8 cellular contexts compared by ENCODE assay signal in the genomic region with DNA sequence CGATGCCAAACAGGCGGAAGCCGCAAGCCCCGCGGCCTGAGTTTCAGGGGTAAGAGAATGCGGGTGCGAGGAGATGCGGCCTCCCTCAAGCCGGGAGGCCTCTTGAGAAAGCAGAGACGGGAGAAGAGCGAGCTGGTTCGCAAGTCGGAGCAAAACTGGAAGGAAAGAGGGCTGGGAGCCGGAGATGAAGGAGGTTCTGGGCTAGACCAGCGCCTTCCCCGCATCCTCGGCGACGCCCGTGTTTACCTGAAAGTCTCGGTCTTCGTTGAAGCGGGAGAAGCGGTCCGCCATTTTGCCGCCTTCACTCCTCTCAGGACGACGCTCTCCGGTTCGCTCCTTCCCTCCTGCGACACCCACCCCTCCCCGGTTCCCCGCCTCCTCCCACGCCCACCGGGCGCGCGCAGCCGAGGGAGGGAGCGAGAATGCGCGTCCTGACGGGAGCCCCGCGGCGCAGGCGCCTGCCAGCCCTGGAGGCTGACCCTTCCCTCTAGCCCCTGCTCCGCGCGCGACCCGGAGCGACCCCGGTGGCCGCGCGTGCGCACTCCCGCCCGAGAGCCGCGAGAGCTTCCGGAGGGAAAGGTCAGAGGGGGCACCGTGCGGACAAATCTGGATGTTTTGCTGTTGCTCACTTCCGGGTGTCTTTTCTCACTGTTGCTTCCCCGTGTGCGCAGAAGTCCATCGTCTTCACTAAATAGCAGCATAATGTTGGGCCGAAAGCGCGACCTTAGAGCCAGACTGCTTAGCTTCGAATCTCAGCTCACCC. TPM values are rescaled to one million over a fixed set of nuclear protein-coding genes. Genes with fewer than 3 reads are reported as not detected.
DNase-seq lines count a peak whose midpoint lies in the region; ATAC-seq and TF ChIP-seq lines count a peak whose summit lies in the region.

A gene (minus strand): TSS at position 327 of the 763 bp plus-strand sequence. CDS start 36 bp downstream, at position 291.

- DNase-seq in NCI-H1694 treated with DMSO at 0.1 percent for 48 hours (lab: John Stamatoyannopoulos, UW) (peak; percentile 93), amniotic stem cell (lab: John Stamatoyannopoulos, UW) (peak; percentile 86), left ventricle myocardium inferior (peak; percentile 95), prostate gland (ENCODE audit: low spot score) (peak; percentile 82), ureter (ENCODE audit: low spot score) (peak; percentile 95)

- H3K9me3 Mint-ChIP-seq in T-helper 1 cell treated with Interleukin-12 subunit alpha and Interleukin-12 subunit beta and Interleukin-4 antibody, amounts not matched to agents 30 μg/mL and 1 μg/mL, for 36 hours = no peaks in the 10 kb centered on the region

- TF ChIP-seq POLR2A in GM15510 (IDR thresholded peaks at IDR 0.05; ENCODE audit: borderline replicate concordance, extremely low read depth, insufficient read length) = peak; percentile 54
- TF ChIP-seq POLR2A in prostate gland (IDR thresholded peaks at IDR 0.05) = peak; percentile 73

- H3K27ac Mint-ChIP-seq in T-helper 1 cell treated with Interleukin-12 subunit alpha and Interleukin-12 subunit beta and Interleukin-4 antibody, amounts not matched to agents 30 μg/mL and 1 μg/mL, for 36 hours = peak within 1 kb of the TSS; percentile 97

- TF ChIP-seq CTCF in left ventricle myocardium inferior (IDR thresholded peaks at IDR 0.05; ENCODE audit: borderline replicate concordance) (no peak), prostate gland (IDR thresholded peaks at IDR 0.05) (peak in 1 of 4 experiments; percentile 28)

- H3K4me3 Mint-ChIP-seq in T-helper 1 cell treated with Interleukin-12 subunit alpha and Interleukin-12 subunit beta and Interleukin-4 antibody, amounts not matched to agents 30 μg/mL and 1 μg/mL, for 36 hours = peak within 1 kb of the TSS; percentile 98

- H3K4me1 ChIP-seq in left ventricle myocardium inferior (peaks cover 58% of the 10 kb centered on the region), prostate gland (replicated peaks) (no peaks in the 10 kb centered on the region)

- under 1% methylated on average over 51 of the region's 73 CpGs for WGBS in prostate gland

- H3K27ac ChIP-seq in left ventricle myocardium inferior (replicated peaks) = peak within 1 kb of the TSS; percentile 87
- peak within 1 kb of the TSS; percentile 85 to 87 for H3K27ac ChIP-seq in prostate gland

- intact Hi-C loops in left ventricle myocardium inferior (cut with micrococcal nuclease) (no loop called here), prostate gland (cut with DNase I) (loop anchor here (10.0 kb wide), 1 partner anchor 108 kb away; no protein-coding TSS in a partner anchor)

- H3K27me3 Mint-ChIP-seq in T-helper 1 cell treated with Interleukin-12 subunit alpha and Interleukin-12 subunit beta and Interleukin-4 antibody, amounts not matched to agents 30 μg/mL and 1 μg/mL, for 36 hours (ENCODE audit: low read depth) = peaks cover 4% of the 10 kb centered on the region

- H3K27me3 ChIP-seq in left ventricle myocardium inferior (ENCODE audit: low read depth) (peaks cover 12% of the 10 kb centered on the region), prostate gland (replicated peaks; ENCODE audit: insufficient read depth) (no peaks in the 10 kb centered on the region)

- H3K4me3 ChIP-seq in left ventricle myocardium inferior (peak within 1 kb of the TSS; percentile 84), prostate gland (peak within 1 kb of the TSS; percentile 64 to 77)

- peaks cover 21% of the 10 kb centered on the region for H3K4me1 Mint-ChIP-seq in T-helper 1 cell treated with Interleukin-12 subunit alpha and Interleukin-12 subunit beta and Interleukin-4 antibody, amounts not matched to agents 30 μg/mL and 1 μg/mL, for 36 hours (ENCODE audit: low read depth)

- H3K36me3 ChIP-seq in left ventricle myocardium inferior (no peaks in the 10 kb centered on the region), prostate gland (no peaks in the 10 kb centered on the region)

- H3K9me3 ChIP-seq in left ventricle myocardium inferior (replicated peaks) (no peaks in the 10 kb centered on the region), prostate gland (no peaks in the 10 kb centered on the region)

- ATAC-seq in HG02885 (IDR thresholded peaks at IDR 0.05; ENCODE audit: poor library complexity, unreplicated experiment) = peak; percentile 94

- peaks cover 3% of the 10 kb centered on the region for H3K36me3 Mint-ChIP-seq in T-helper 1 cell treated with Interleukin-12 subunit alpha and Interleukin-12 subunit beta and Interleukin-4 antibody, amounts not matched to agents 30 μg/mL and 1 μg/mL, for 36 hours (ENCODE audit: low read depth)

RNA-seq across cellular contexts. Expression of the gene that starts here (rescaled TPM):
- 16.6 TPM for total RNA-seq in left ventricle myocardium inferior
- 10 to 100 TPM; 25.2 to 42.8 TPM for total RNA-seq in prostate gland
- total RNA-seq in ureter = 66.5 TPM

Comparison
In these comparisons a context has a peak if more than half of its experiments do, and no peak if none do; other contexts are left out.
1. Peak in every context shown above with its lines: DNase-seq, ATAC-seq, H3K4me3 ChIP-seq and H3K27ac ChIP-seq.